ENCODE assay signal across 1 cellular context in genomic region chr10:78029294-78030226, GRCh38.
TF ChIP-seq lines count a peak whose summit lies in the region.

POLR3A (minus strand) TSS chr10:78029515; CDS start chr10:78029407, 108 bp downstream.

TF ChIP-seq in H1, 55 proteins besides CTCF, POLR2A, EP300 and RAD21 (continued from another document):
- TF ChIP-seq TAF1 (IDR thresholded peaks at IDR 0.05; ENCODE audit: low read depth, low read length) (peak; percentile 74), SP2 (IDR thresholded peaks at IDR 0.05; ENCODE audit: low read length) (peak; percentile 68), SIN3A (conservative IDR thresholded peaks at IDR 0.05 in 1 of 2, IDR thresholded peaks at IDR 0.05 in 1 of 2; ENCODE audit: low read depth in 1 of 2, low read length in 2 of 2) (peak; percentile 90 to 93; a peak in 3 of 4 replicates), ATF3 (IDR thresholded peaks at IDR 0.05; ENCODE audit: insufficient read depth, low read depth, low read length) (peak; percentile 87), E2F6 (IDR thresholded peaks at IDR 0.05) (peak; percentile 52), MAX (IDR thresholded peaks at IDR 0.05) (peak; percentile 79), TAF7 (optimal IDR thresholded peaks at IDR 0.05; ENCODE audit: borderline replicate concordance, low read depth, low read length) (no peak), POLR2AphosphoS5 (IDR thresholded peaks at IDR 0.05; ENCODE audit: low read depth, low read length) (peak; percentile 76), SP1 (IDR thresholded peaks at IDR 0.05; ENCODE audit: low read depth, low read length) (peak; percentile 93), ASH2L (IDR thresholded peaks at IDR 0.05; ENCODE audit: low read length) (peak; percentile 79), HDAC2 (IDR thresholded peaks at IDR 0.05; ENCODE audit: borderline replicate concordance in 1 of 2, low read depth in 2 of 2, low read length in 2 of 2) (peak in 1 of 2 experiments; percentile 86; a peak in 2 of 4 replicates), CHD7 (IDR thresholded peaks at IDR 0.05; ENCODE audit: insufficient replicate concordance, low read length) (peak; percentile 65), KDM4A (IDR thresholded peaks at IDR 0.05; ENCODE audit: low read depth, low read length, severe bottlenecking) (peak; percentile 47), EGR1 (IDR thresholded peaks at IDR 0.05; ENCODE audit: borderline replicate concordance, low read depth, low read length) (peak; percentile 70), GABPA (IDR thresholded peaks at IDR 0.05; ENCODE audit: borderline replicate concordance, insufficient read depth, low read length) (peak; percentile 85; the same call in 1 of the 2 replicates), TCF12 (IDR thresholded peaks at IDR 0.05; ENCODE audit: low read depth, low read length) (no peak), CHD2 (IDR thresholded peaks at IDR 0.05; ENCODE audit: low read length) (peak; percentile 79), PHF8 (conservative IDR thresholded peaks at IDR 0.05; ENCODE audit: low read depth, low read length) (peak; percentile 79), JUND (IDR thresholded peaks at IDR 0.05; ENCODE audit: low read length) (0 out of 2 replicates have a peak, but pooled peaks have one; percentile 5), KDM5A (IDR thresholded peaks at IDR 0.05; ENCODE audit: low read length) (peak; percentile 52), ZNF274 (IDR thresholded peaks at IDR 0.05; ENCODE audit: borderline replicate concordance, extremely low read depth, low read length) (no peak), SAP30 (IDR thresholded peaks at IDR 0.05; ENCODE audit: insufficient read depth, insufficient replicate concordance, low read length) (peak; percentile 17), USF2 (IDR thresholded peaks at IDR 0.05; ENCODE audit: low read length) (peak; percentile 94), SUZ12 (IDR thresholded peaks at IDR 0.05; ENCODE audit: low read length) (no peak), ATF2 (IDR thresholded peaks at IDR 0.05; ENCODE audit: low read length) (no peak), CBX5 (IDR thresholded peaks at IDR 0.05; ENCODE audit: low read depth, low read length) (no peak), MAFK (IDR thresholded peaks at IDR 0.05; ENCODE audit: low read depth, low read length) (no peak)
TF ChIP-seq in H1: peak in this region for 22.
